ENCODE assay signal across 15 cellular contexts in the genomic region with DNA sequence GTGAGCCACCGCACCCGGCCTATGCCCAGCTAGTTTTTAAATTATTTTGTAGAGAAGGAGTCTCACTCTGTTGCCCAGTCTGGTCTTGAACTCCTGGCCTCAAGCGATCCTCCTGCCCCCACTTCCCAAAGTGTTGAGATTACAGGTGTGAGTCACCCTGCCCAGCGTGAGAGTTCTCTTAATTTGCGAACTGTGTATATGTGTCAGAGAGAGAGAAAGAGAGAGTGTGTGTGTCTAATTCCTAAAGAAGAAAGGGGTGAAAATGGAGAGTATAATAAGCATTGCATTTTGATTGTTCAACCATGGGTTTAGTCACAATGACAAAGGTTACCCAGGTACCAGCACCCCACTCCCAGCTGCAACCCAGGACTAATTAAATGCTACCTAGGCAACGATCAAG.
"Had no signal": no experiment of that assay in that cellular context is flagged by ENCODE, and none has a peak within 500 bp of the region (broad histone marks: within the 10 kb centered on the region; RNA-seq: fewer than 3 reads in every experiment).

No MANE protein-coding gene starts in this region.

- H3K9me3 Mint-ChIP-seq: activated CD4-positive, alpha-beta T cell treated with anti-CD3 and anti-CD28 coated beads, Interleukin-2, amount 10 ng/mL, durations not matched to agents 7 days and 5 days had no signal

- H2AFZ ChIP-seq: parathyroid adenoma had no signal

- H3K9me3 ChIP-seq: gastroesophageal sphincter, lower lobe of right lung, thyroid gland had no signal

- H3K4me1 ChIP-seq: lower lobe of right lung, parathyroid adenoma, thyroid gland had no signal

- ATAC-seq: gastroesophageal sphincter, left colon, lower lobe of right lung, T-helper 17 cell had no signal

- H3K36me3 Mint-ChIP-seq: activated naive CD8-positive, alpha-beta T cell had no signal

- H3K4me3 ChIP-seq: gastroesophageal sphincter, lower lobe of right lung, thyroid gland had no signal

- H3K36me3 ChIP-seq: lower lobe of right lung, thyroid gland had no signal

- H3K4me3 Mint-ChIP-seq: activated CD4-positive, alpha-beta T cell treated with anti-CD3 and anti-CD28 coated beads, Interleukin-2, amount 10 ng/mL, durations not matched to agents 7 days and 5 days; activated naive CD8-positive, alpha-beta T cell; T-helper 17 cell had no signal

- H3K27me3 ChIP-seq: dorsolateral prefrontal cortex, gastroesophageal sphincter, thyroid gland had no signal

- H3K27ac ChIP-seq: lower lobe of right lung, parathyroid adenoma, thyroid gland had no signal

- DNase-seq: activated CD4-positive, alpha-beta T cell treated with anti-CD3 and anti-CD28 coated beads, Interleukin-2, amount 10 ng/mL, durations not matched to agents 7 days and 5 days; activated CD8-positive, alpha-beta memory T cell treated with anti-CD3 and anti-CD28 coated beads for 24 hours; activated gamma-delta T cell treated with Interleukin-2 at 50 U/mL for 16 hours; dorsolateral prefrontal cortex; erythroblast; left colon; lower lobe of right lung; midbrain; stimulated activated CD4-positive, alpha-beta T cell treated with anti-CD3 and anti-CD28 coated beads, Interleukin-12 subunit alpha, Interleukin-12 subunit beta, amount 100 ng/mL, for 4 hours; stimulated activated CD4-positive, alpha-beta T cell treated with anti-CD3 and anti-CD28 coated beads, Interleukin-2, amount 100 ng/mL, for 24 hours; T-helper 17 cell; thyroid gland had no signal

- H3K4me1 Mint-ChIP-seq: activated CD4-positive, alpha-beta T cell treated with anti-CD3 and anti-CD28 coated beads, Interleukin-2, amount 10 ng/mL, durations not matched to agents 7 days and 5 days; T-helper 17 cell had no signal

- H3K27ac Mint-ChIP-seq: activated CD4-positive, alpha-beta T cell treated with anti-CD3 and anti-CD28 coated beads, Interleukin-2, amount 10 ng/mL, durations not matched to agents 7 days and 5 days; activated naive CD8-positive, alpha-beta T cell; T-helper 17 cell had no signal

- H3K79me2 ChIP-seq: parathyroid adenoma had no signal
